In genomic region chr7:45073843-45074737, GRCh38 we compare ENCODE assay signal across 12 cellular contexts. TPM values are rescaled to one million over a fixed set of nuclear protein-coding genes. Genes with fewer than 3 reads are reported as not detected.
DNase-seq lines count a peak whose midpoint lies in the region; ATAC-seq and TF ChIP-seq lines count a peak whose summit lies in the region.
"Had no signal": no experiment of that assay in that cellular context is flagged by ENCODE, and none has a peak within 500 bp of the region (broad histone marks: within the 10 kb centered on the region; RNA-seq: fewer than 3 reads in every experiment).

No MANE protein-coding gene starts in this region.

- H3K4me3 Mint-ChIP-seq in stimulated activated naive CD8-positive, alpha-beta T cell treated with anti-CD3 and anti-CD28 coated beads, Interleukin-15, Interleukin-2, amounts not matched to agents 100 ng/mL and 50 ng/mL, for 24 hours = no peak overlapping the region
- no peak overlapping the region for H3K4me3 Mint-ChIP-seq in stimulated activated naive CD8-positive, alpha-beta T cell treated with anti-CD3 and anti-CD28 coated beads, Interleukin-15, amount 100 ng/mL, for 72 hours
- H3K4me3 Mint-ChIP-seq in WTC11 = no peak overlapping the region
- no peak overlapping the region for H3K4me3 Mint-ChIP-seq in stimulated activated memory B cell treated with anti-CD40 and anti-IgM and Interleukin-4, amounts not matched to agents 10 μg/mL and 1 μg/mL and 100 μg/mL, for 72 hours

- H3K9me3 Mint-ChIP-seq in stimulated activated naive CD8-positive, alpha-beta T cell treated with anti-CD3 and anti-CD28 coated beads, Interleukin-15, Interleukin-2, amounts not matched to agents 100 ng/mL and 50 ng/mL, for 24 hours = no peaks in the 10 kb centered on the region
- no peaks in the 10 kb centered on the region for H3K9me3 Mint-ChIP-seq in stimulated activated naive CD8-positive, alpha-beta T cell treated with anti-CD3 and anti-CD28 coated beads, Interleukin-15, amount 100 ng/mL, for 72 hours
- no peaks in the 10 kb centered on the region for H3K9me3 Mint-ChIP-seq in WTC11
- H3K9me3 Mint-ChIP-seq in stimulated activated memory B cell treated with anti-CD40 and anti-IgM and Interleukin-4, amounts not matched to agents 10 μg/mL and 1 μg/mL and 100 μg/mL, for 72 hours = no peaks in the 10 kb centered on the region

- H3K36me3 Mint-ChIP-seq in stimulated activated naive CD8-positive, alpha-beta T cell treated with anti-CD3 and anti-CD28 coated beads, Interleukin-15, Interleukin-2, amounts not matched to agents 100 ng/mL and 50 ng/mL, for 24 hours (ENCODE audit: low read depth) = peaks cover 11% of the 10 kb centered on the region
- H3K36me3 Mint-ChIP-seq in WTC11 = peaks cover 12% of the 10 kb centered on the region
- peaks cover 62% of the 10 kb centered on the region for H3K36me3 Mint-ChIP-seq in stimulated activated memory B cell treated with anti-CD40 and anti-IgM and Interleukin-4, amounts not matched to agents 10 μg/mL and 1 μg/mL and 100 μg/mL, for 72 hours

- TF ChIP-seq CTCF in WTC11 (IDR thresholded peaks at IDR 0.05) = no peak

- DNase-seq in stimulated activated naive CD8-positive, alpha-beta T cell treated with anti-CD3 and anti-CD28 coated beads, Interleukin-15, amount 100 ng/mL, for 72 hours = no peak
- DNase-seq in WTC11 (ENCODE audit: low spot score) = no peak
- peak; percentile 75 for DNase-seq in mesenteric fat pad (ENCODE audit: low spot score)
- no peak for DNase-seq in T-helper 9 cell
- DNase-seq: hippocampal formation, MM.1S, mucosa of descending colon, NCI-H510A had no signal

- H3K27ac Mint-ChIP-seq in stimulated activated naive CD8-positive, alpha-beta T cell treated with anti-CD3 and anti-CD28 coated beads, Interleukin-15, Interleukin-2, amounts not matched to agents 100 ng/mL and 50 ng/mL, for 24 hours = peak overlapping the region; percentile 18
- peak overlapping the region in 1 of 2 donors; percentile 54 for H3K27ac Mint-ChIP-seq in stimulated activated naive CD8-positive, alpha-beta T cell treated with anti-CD3 and anti-CD28 coated beads, Interleukin-15, amount 100 ng/mL, for 72 hours
- H3K27ac Mint-ChIP-seq in WTC11 = peak overlapping the region; percentile 36; the same call in 1 of the 2 replicates
- no peak overlapping the region for H3K27ac Mint-ChIP-seq in stimulated activated memory B cell treated with anti-CD40 and anti-IgM and Interleukin-4, amounts not matched to agents 10 μg/mL and 1 μg/mL and 100 μg/mL, for 72 hours

- POLR2A ChIA-PET in WTC11 (lab: Charles Lee) = no interaction called here

- ATAC-seq in stimulated activated naive CD8-positive, alpha-beta T cell treated with anti-CD3 and anti-CD28 coated beads, Interleukin-15, amount 100 ng/mL, for 72 hours = no peak
- ATAC-seq in WTC11 (no peak), GM21367 (IDR thresholded peaks at IDR 0.05; ENCODE audit: unreplicated experiment) (no peak), HG02571 (IDR thresholded peaks at IDR 0.05; ENCODE audit: unreplicated experiment) (no peak)
- no peak for ATAC-seq in stimulated activated memory B cell treated with anti-CD40 and anti-IgM and Interleukin-4, amounts not matched to agents 10 μg/mL and 1 μg/mL and 100 μg/mL, for 72 hours
- ATAC-seq: mucosa of descending colon had no signal

- CTCF ChIA-PET in WTC11 (lab: Charles Lee) = interaction anchor here (5.1 kb wide), 1 partner anchor 100 kb away, joined by 35 read pairs; no protein-coding TSS in a partner anchor

- H3K4me1 Mint-ChIP-seq in stimulated activated naive CD8-positive, alpha-beta T cell treated with anti-CD3 and anti-CD28 coated beads, Interleukin-15, Interleukin-2, amounts not matched to agents 100 ng/mL and 50 ng/mL, for 24 hours (ENCODE audit: low read depth) = no peaks in the 10 kb centered on the region
- H3K4me1 Mint-ChIP-seq in stimulated activated naive CD8-positive, alpha-beta T cell treated with anti-CD3 and anti-CD28 coated beads, Interleukin-15, amount 100 ng/mL, for 72 hours = peaks cover 21% of the 10 kb centered on the region
- H3K4me1 Mint-ChIP-seq in WTC11 = no peaks in the 10 kb centered on the region
- H3K4me1 Mint-ChIP-seq in stimulated activated memory B cell treated with anti-CD40 and anti-IgM and Interleukin-4, amounts not matched to agents 10 μg/mL and 1 μg/mL and 100 μg/mL, for 72 hours = peaks cover 20% of the 10 kb centered on the region

- no peaks in the 10 kb centered on the region for H3K27me3 Mint-ChIP-seq in stimulated activated naive CD8-positive, alpha-beta T cell treated with anti-CD3 and anti-CD28 coated beads, Interleukin-15, Interleukin-2, amounts not matched to agents 100 ng/mL and 50 ng/mL, for 24 hours
- H3K27me3 Mint-ChIP-seq in stimulated activated naive CD8-positive, alpha-beta T cell treated with anti-CD3 and anti-CD28 coated beads, Interleukin-15, amount 100 ng/mL, for 72 hours = no peaks in the 10 kb centered on the region
- no peaks in the 10 kb centered on the region for H3K27me3 Mint-ChIP-seq in WTC11 (ENCODE audit: low read depth)
- H3K27me3 Mint-ChIP-seq in stimulated activated memory B cell treated with anti-CD40 and anti-IgM and Interleukin-4, amounts not matched to agents 10 μg/mL and 1 μg/mL and 100 μg/mL, for 72 hours = no peaks in the 10 kb centered on the region

TF ChIP-seq in WTC11, 78 proteins besides CTCF, POLR2A, EP300 and RAD21:
- TF ChIP-seq OVOL2 (CRISPR knock-in tag; IDR thresholded peaks at IDR 0.05; ENCODE audit: borderline replicate concordance) = no peak

RNA-seq across cellular contexts. Expression of gene NACAD, which starts 14.7 kb away (rescaled TPM):
- 5.5 to 6.0 TPM (median 5.7 TPM) in 3 replicates for total RNA-seq in WTC11 (2021)
- 6.2 TPM for total RNA-seq in mesenteric fat pad

RNA-seq across cellular contexts. Expression of gene TBRG4, which starts 37.4 kb away (rescaled TPM):
- 122 to 167 TPM (median 124 TPM) in 3 replicates for total RNA-seq in WTC11 (2021)
- 49.8 TPM for total RNA-seq in mesenteric fat pad
